1 cellular context compared by ENCODE assay signal in genomic region chr1:228964178-228964819, GRCh38.
TF ChIP-seq lines count a peak whose summit lies in the region.

No MANE protein-coding gene starts in this region.

TF ChIP-seq in HepG2, 621 proteins besides CTCF, POLR2A, EP300 and RAD21 (continued from another document and continues in another):
- TF ChIP-seq AFF4 (CRISPR knock-in tag; IDR thresholded peaks at IDR 0.05) (no peak), SMARCE1 (IDR thresholded peaks at IDR 0.05; ENCODE audit: borderline replicate concordance) (no peak), ETV5 (CRISPR knock-in tag; IDR thresholded peaks at IDR 0.05; ENCODE audit: borderline replicate concordance) (peak; percentile 88), FOXK1 (CRISPR knock-in tag; IDR thresholded peaks at IDR 0.05; ENCODE audit: borderline replicate concordance, low read depth) (peak; percentile 65; the same call in 1 of the 2 replicates), ZNF484 (CRISPR knock-in tag; IDR thresholded peaks at IDR 0.05; ENCODE audit: borderline replicate concordance, low read depth) (no peak), HNF4G (IDR thresholded peaks at IDR 0.05; ENCODE audit: borderline replicate concordance, low read depth, low read length) (no peak), HNF4G (CRISPR knock-in tag; IDR thresholded peaks at IDR 0.05; ENCODE audit: borderline replicate concordance, low read depth) (0 out of 2 replicates have a peak, but pooled peaks have one; percentile 22), ZNF850 (CRISPR knock-in tag; conservative IDR thresholded peaks at IDR 0.05) (no peak), SIX1 (CRISPR knock-in tag; IDR thresholded peaks at IDR 0.05; ENCODE audit: borderline replicate concordance) (no peak), SIN3B (IDR thresholded peaks at IDR 0.05; ENCODE audit: low read length) (no peak), ZFP91 (CRISPR knock-in tag; IDR thresholded peaks at IDR 0.05; ENCODE audit: borderline replicate concordance) (peak; percentile 17; the same call in 1 of the 2 replicates), SNAPC2 (CRISPR knock-in tag; IDR thresholded peaks at IDR 0.05) (peak; percentile 54; the same call in 1 of the 2 replicates), MLLT10 (CRISPR knock-in tag; IDR thresholded peaks at IDR 0.05) (no peak), ZNF709 (CRISPR knock-in tag; IDR thresholded peaks at IDR 0.05) (no peak), CSRNP1 (CRISPR knock-in tag; IDR thresholded peaks at IDR 0.05) (0 out of 2 replicates have a peak, but pooled peaks have one; percentile 64), ATF4 (CRISPR knock-in tag; IDR thresholded peaks at IDR 0.05) (peak in 1 of 2 experiments; percentile 49; a peak in 2 of 4 replicates), SOX6 (IDR thresholded peaks at IDR 0.05) (no peak), SOX6 (CRISPR knock-in tag; IDR thresholded peaks at IDR 0.05) (peak; percentile 76), ZSCAN31 (CRISPR knock-in tag; IDR thresholded peaks at IDR 0.05; ENCODE audit: low read depth) (no peak), ZNF335 (CRISPR knock-in tag; IDR thresholded peaks at IDR 0.05) (no peak), HDAC1 (CRISPR knock-in tag; IDR thresholded peaks at IDR 0.05) (peak; percentile 69), FOXA1 (IDR thresholded peaks at IDR 0.05) (no peak), FOXA1 (CRISPR knock-in tag; IDR thresholded peaks at IDR 0.05) (peak; percentile 95), TRIM24 (CRISPR knock-in tag; IDR thresholded peaks at IDR 0.05) (no peak), ZNF644 (CRISPR knock-in tag; IDR thresholded peaks at IDR 0.05; ENCODE audit: low read depth) (peak; percentile 9; the same call in 1 of the 2 replicates), YEATS2 (CRISPR knock-in tag; IDR thresholded peaks at IDR 0.05; ENCODE audit: borderline replicate concordance) (no peak), HMG20A (CRISPR knock-in tag; IDR thresholded peaks at IDR 0.05; ENCODE audit: borderline replicate concordance) (peak; percentile 72; the same call in 1 of the 2 replicates), FOXP1 (IDR thresholded peaks at IDR 0.05) (0 out of 2 replicates have a peak, but pooled peaks have one; percentile 61), FOXP1 (CRISPR knock-in tag; IDR thresholded peaks at IDR 0.05) (peak; percentile 98), TBL1XR1 (IDR thresholded peaks at IDR 0.05; ENCODE audit: borderline replicate concordance, low read length, partially characterized antibody) (peak; percentile 59), TOPORS (CRISPR knock-in tag; IDR thresholded peaks at IDR 0.05) (peak; percentile 66; the same call in 1 of the 2 replicates), SMAD1 (CRISPR knock-in tag; IDR thresholded peaks at IDR 0.05; ENCODE audit: borderline replicate concordance, low read depth) (no peak), POGK (CRISPR knock-in tag; conservative IDR thresholded peaks at IDR 0.05) (peak; percentile 55; the same call in 1 of the 2 replicates), NR2C2 (CRISPR knock-in tag; IDR thresholded peaks at IDR 0.05; ENCODE audit: borderline replicate concordance) (no peak), ISL2 (CRISPR knock-in tag; IDR thresholded peaks at IDR 0.05) (no peak), GATAD2A (CRISPR knock-in tag; IDR thresholded peaks at IDR 0.05) (peak; percentile 79; the same call in 1 of the 2 replicates), ZNF616 (CRISPR knock-in tag; IDR thresholded peaks at IDR 0.05; ENCODE audit: low read depth) (no peak), FIP1L1 (IDR thresholded peaks at IDR 0.05; ENCODE audit: borderline replicate concordance, insufficient read depth, low read depth, low read length) (no peak), MAF1 (CRISPR knock-in tag; IDR thresholded peaks at IDR 0.05; ENCODE audit: borderline replicate concordance) (no peak), GLI4 (CRISPR knock-in tag; IDR thresholded peaks at IDR 0.05; ENCODE audit: borderline replicate concordance) (no peak), RCOR2 (CRISPR knock-in tag; IDR thresholded peaks at IDR 0.05) (peak; percentile 45; the same call in 1 of the 2 replicates), POGZ (CRISPR knock-in tag; IDR thresholded peaks at IDR 0.05) (no peak), SOX5 (CRISPR knock-in tag; IDR thresholded peaks at IDR 0.05; ENCODE audit: borderline replicate concordance) (peak; percentile 65; the same call in 1 of the 2 replicates), FOSL2 (CRISPR knock-in tag; IDR thresholded peaks at IDR 0.05) (peak; percentile 74), ZNF839 (CRISPR knock-in tag; IDR thresholded peaks at IDR 0.05; ENCODE audit: borderline replicate concordance) (no peak)
- TF ChIP-seq, protein P1, sequence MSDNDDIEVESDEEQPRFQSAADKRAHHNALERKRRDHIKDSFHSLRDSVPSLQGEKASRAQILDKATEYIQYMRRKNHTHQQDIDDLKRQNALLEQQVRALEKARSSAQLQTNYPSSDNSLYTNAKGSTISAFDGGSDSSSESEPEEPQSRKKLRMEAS (IDR thresholded peaks at IDR 0.05): 0 out of 2 replicates have a peak, but pooled peaks have one; percentile 26
- TF ChIP-seq, protein P2, sequence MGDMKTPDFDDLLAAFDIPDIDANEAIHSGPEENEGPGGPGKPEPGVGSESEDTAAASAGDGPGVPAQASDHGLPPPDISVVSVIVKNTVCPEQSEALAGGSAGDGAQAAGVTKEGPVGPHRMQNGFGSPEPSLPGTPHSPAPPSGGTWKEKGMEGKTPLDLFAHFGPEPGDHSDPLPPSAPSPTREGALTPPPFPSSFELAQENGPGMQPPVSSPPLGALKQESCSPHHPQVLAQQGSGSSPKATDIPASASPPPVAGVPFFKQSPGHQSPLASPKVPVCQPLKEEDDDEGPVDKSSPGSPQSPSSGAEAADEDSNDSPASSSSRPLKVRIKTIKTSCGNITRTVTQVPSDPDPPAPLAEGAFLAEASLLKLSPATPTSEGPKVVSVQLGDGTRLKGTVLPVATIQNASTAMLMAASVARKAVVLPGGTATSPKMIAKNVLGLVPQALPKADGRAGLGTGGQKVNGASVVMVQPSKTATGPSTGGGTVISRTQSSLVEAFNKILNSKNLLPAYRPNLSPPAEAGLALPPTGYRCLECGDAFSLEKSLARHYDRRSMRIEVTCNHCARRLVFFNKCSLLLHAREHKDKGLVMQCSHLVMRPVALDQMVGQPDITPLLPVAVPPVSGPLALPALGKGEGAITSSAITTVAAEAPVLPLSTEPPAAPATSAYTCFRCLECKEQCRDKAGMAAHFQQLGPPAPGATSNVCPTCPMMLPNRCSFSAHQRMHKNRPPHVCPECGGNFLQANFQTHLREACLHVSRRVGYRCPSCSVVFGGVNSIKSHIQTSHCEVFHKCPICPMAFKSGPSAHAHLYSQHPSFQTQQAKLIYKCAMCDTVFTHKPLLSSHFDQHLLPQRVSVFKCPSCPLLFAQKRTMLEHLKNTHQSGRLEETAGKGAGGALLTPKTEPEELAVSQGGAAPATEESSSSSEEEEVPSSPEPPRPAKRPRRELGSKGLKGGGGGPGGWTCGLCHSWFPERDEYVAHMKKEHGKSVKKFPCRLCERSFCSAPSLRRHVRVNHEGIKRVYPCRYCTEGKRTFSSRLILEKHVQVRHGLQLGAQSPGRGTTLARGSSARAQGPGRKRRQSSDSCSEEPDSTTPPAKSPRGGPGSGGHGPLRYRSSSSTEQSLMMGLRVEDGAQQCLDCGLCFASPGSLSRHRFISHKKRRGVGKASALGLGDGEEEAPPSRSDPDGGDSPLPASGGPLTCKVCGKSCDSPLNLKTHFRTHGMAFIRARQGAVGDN (CRISPR knock-in tag; IDR thresholded peaks at IDR 0.05): peak; percentile 59
- TF ChIP-seq, protein P3, sequence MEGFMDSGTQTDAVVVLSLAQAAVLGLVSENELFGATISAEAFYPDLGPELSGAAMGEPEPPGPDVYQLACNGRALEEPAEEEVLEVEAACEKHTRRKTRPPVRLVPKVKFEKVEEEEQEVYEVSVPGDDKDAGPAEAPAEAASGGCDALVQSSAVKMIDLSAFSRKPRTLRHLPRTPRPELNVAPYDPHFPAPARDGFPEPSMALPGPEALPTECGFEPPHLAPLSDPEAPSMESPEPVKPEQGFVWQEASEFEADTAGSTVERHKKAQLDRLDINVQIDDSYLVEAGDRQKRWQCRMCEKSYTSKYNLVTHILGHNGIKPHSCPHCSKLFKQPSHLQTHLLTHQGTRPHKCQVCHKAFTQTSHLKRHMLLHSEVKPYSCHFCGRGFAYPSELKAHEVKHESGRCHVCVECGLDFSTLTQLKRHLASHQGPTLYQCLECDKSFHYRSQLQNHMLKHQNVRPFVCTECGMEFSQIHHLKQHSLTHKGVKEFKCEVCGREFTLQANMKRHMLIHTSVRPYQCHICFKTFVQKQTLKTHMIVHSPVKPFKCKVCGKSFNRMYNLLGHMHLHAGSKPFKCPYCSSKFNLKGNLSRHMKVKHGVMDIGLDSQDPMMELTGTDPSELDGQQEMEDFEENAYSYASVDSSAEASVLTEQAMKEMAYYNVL (CRISPR knock-in tag; IDR thresholded peaks at IDR 0.05; ENCODE audit: borderline replicate concordance): peak; percentile 27; the same call in 1 of the 2 replicates
- TF ChIP-seq, protein P4, sequence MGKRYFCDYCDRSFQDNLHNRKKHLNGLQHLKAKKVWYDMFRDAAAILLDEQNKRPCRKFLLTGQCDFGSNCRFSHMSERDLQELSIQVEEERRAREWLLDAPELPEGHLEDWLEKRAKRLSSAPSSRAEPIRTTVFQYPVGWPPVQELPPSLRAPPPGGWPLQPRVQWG (CRISPR knock-in tag; IDR thresholded peaks at IDR 0.05; ENCODE audit: borderline replicate concordance, low read depth): no peak
- TF ChIP-seq, protein P5, sequence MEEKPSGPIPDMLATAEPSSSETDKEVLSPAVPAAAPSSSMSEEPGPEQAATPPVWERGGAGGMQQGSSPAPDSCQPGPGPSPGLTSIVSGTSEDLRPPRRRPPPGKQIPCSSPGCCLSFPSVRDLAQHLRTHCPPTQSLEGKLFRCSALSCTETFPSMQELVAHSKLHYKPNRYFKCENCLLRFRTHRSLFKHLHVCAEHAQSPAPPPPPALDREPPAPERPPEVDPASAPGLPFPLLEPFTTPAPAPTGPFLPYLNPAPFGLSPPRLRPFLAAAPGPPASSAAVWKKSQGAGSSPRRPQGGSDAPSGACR (CRISPR knock-in tag; IDR thresholded peaks at IDR 0.05): 0 out of 2 replicates have a peak, but pooled peaks have one; percentile 43
